In genomic region chr3:67653425-67654098, GRCh38 we compare ENCODE assay signal across 8 cellular contexts. TPM values are rescaled to one million over a fixed set of nuclear protein-coding genes. Genes with fewer than 3 reads are reported as not detected.
DNase-seq lines count a peak whose midpoint lies in the region; ATAC-seq and TF ChIP-seq lines count a peak whose summit lies in the region.

No MANE protein-coding gene starts in this region.

- H3K27ac Mint-ChIP-seq in osteocyte (ENCODE audit: unreplicated experiment): peak overlapping the region; percentile 84

- H3K79me2 ChIP-seq in fibroblast of lung (ENCODE audit: control insufficient read depth, insufficient read depth, low read length): peaks cover 23% of the 10 kb centered on the region

- H3K36me3 Mint-ChIP-seq in osteocyte (ENCODE audit: unreplicated experiment): no peaks in the 10 kb centered on the region

- no peak overlapping the region for H2AFZ ChIP-seq in fibroblast of lung (ENCODE audit: low read length)

- no peaks in the 10 kb centered on the region for H4K20me1 ChIP-seq in fibroblast of lung (ENCODE audit: control insufficient read depth, extremely low read depth, insufficient read depth, low read length)

- H3K27me3 ChIP-seq in RWPE2 (ENCODE audit: insufficient read depth, poor library complexity, severe bottlenecking) (no peaks in the 10 kb centered on the region), fibroblast of lung (ENCODE audit: control insufficient read depth, insufficient read depth, low read length) (no peaks in the 10 kb centered on the region)

- H3K4me1 ChIP-seq in RWPE2 (ENCODE audit: insufficient read depth, poor library complexity, severe bottlenecking): peaks cover 9% of the 10 kb centered on the region
- H3K4me1 ChIP-seq in fibroblast of lung (ENCODE audit: control insufficient read depth, extremely low read depth, insufficient read depth, low read length): no peaks in the 10 kb centered on the region

- no peaks in the 10 kb centered on the region for H3K27me3 Mint-ChIP-seq in osteocyte (ENCODE audit: unreplicated experiment)

- peak overlapping the region; percentile 78 for H3K4me3 ChIP-seq in AG04449 (ENCODE audit: low read depth, low read length)
- peak overlapping the region; percentile 97 for H3K4me3 ChIP-seq in RWPE2 (ENCODE audit: severe bottlenecking)
- H3K4me3 ChIP-seq in fibroblast of lung (replicated peaks in 1 of 4; ENCODE audit: control extremely low read depth in 1 of 4, insufficient read depth in 1 of 4, low read depth in 3 of 4, low read length in 4 of 4): peak overlapping the region; percentile 54 to 85 (median 64)

- no peaks in the 10 kb centered on the region for H3K9me3 ChIP-seq in RWPE2 (ENCODE audit: severe bottlenecking)
- H3K9me3 ChIP-seq in fibroblast of lung (ENCODE audit: control insufficient read depth, insufficient read depth, low read depth, low read length): no peaks in the 10 kb centered on the region

- CTCF ChIA-PET in AG04449 (lab: Yijun Ruan, JAX): no interaction called here

- H3K4me3 Mint-ChIP-seq in osteocyte (ENCODE audit: unreplicated experiment): peak overlapping the region; percentile 71

- H3K9me3 Mint-ChIP-seq in osteocyte (ENCODE audit: unreplicated experiment): no peaks in the 10 kb centered on the region

- H3K36me3 ChIP-seq in RWPE2 (ENCODE audit: low read depth): no peaks in the 10 kb centered on the region
- H3K36me3 ChIP-seq in fibroblast of lung (ENCODE audit: control insufficient read depth, insufficient read depth, low read length): no peaks in the 10 kb centered on the region

- peaks cover 28% of the 10 kb centered on the region for H3K4me1 Mint-ChIP-seq in osteocyte (ENCODE audit: unreplicated experiment)

- H3K4me2 ChIP-seq in fibroblast of lung (ENCODE audit: extremely low read depth, insufficient read depth, low read length): peak overlapping the region; percentile 85

- H3K27ac ChIP-seq in RWPE2 (ENCODE audit: poor library complexity, severe bottlenecking): peak overlapping the region; percentile 78
- H3K27ac ChIP-seq in fibroblast of lung (ENCODE audit: insufficient read depth, low read length): peak overlapping the region; percentile 95

- DNase-seq in AG04449 (ENCODE audit: low read depth, low spot score): no peak
- DNase-seq in RWPE2 (ENCODE audit: low spot score): no peak
- DNase-seq in fibroblast of lung (ENCODE audit: low read depth in 2 of 2): peak in 1 of 2 donors; percentile 30
- DNase-seq in osteocyte (ENCODE audit: extremely low spot score, unreplicated experiment): no peak
- DNase-seq in effector CD8-positive, alpha-beta T cell (lab: John Stamatoyannopoulos, UW): no peak
- DNase-seq in NAMALWA (ENCODE audit: low spot score): no peak

- ATAC-seq in GM18870 (IDR thresholded peaks at IDR 0.05; ENCODE audit: unreplicated experiment): peak; percentile 21
- peak; percentile 20 for ATAC-seq in HG03066 (IDR thresholded peaks at IDR 0.05; ENCODE audit: low read depth, unreplicated experiment)
- ATAC-seq in RWPE2 (ENCODE audit: low read depth): peak; percentile 6; the same call in 2 of the 3 replicates

- TF ChIP-seq CTCF in AG04449 (IDR thresholded peaks at IDR 0.05; ENCODE audit: insufficient read depth, low read length, missing control alignments): no peak
- TF ChIP-seq CTCF in RWPE2 (IDR thresholded peaks at IDR 0.05; ENCODE audit: poor library complexity, severe bottlenecking): no peak
- no peak for TF ChIP-seq CTCF in fibroblast of lung (conservative IDR thresholded peaks at IDR 0.05 in 1 of 2, IDR thresholded peaks at IDR 0.05 in 1 of 2; ENCODE audit: low read depth in 1 of 2, low read length in 2 of 2)
- no peak for TF ChIP-seq CTCF in osteocyte (IDR thresholded peaks at IDR 0.05)

- POLR2A ChIA-PET in AG04449 (lab: Yijun Ruan, JAX): interaction anchor here (0.5 to 1.9 kb wide), 3 partner anchors 18 to 40 kb away, joined by 3 to 6 read pairs (median 4); no protein-coding TSS in a partner anchor

- peak overlapping the region; percentile 94 for H3K9ac ChIP-seq in fibroblast of lung (ENCODE audit: insufficient read depth, low read length)

RNA-seq across cellular contexts. Expression of gene SUCLG2, which starts 0.8 kb away (rescaled TPM):
- total RNA-seq in fibroblast of lung (64.2 and 87.4 TPM in 2 replicates), osteocyte (32.1 and 33.1 TPM in 2 replicates)
- 56.8 and 65.0 TPM in 2 replicates for polyA plus RNA-seq in fibroblast of lung
- 53.4 and 61.0 TPM in 2 replicates for polyA plus RNA-seq in fibroblast of lung (2012)
- polyA minus RNA-seq in fibroblast of lung (ENCODE audit: low replicate concordance): 5.3 and 7.1 TPM in 2 replicates
